In the genomic region with DNA sequence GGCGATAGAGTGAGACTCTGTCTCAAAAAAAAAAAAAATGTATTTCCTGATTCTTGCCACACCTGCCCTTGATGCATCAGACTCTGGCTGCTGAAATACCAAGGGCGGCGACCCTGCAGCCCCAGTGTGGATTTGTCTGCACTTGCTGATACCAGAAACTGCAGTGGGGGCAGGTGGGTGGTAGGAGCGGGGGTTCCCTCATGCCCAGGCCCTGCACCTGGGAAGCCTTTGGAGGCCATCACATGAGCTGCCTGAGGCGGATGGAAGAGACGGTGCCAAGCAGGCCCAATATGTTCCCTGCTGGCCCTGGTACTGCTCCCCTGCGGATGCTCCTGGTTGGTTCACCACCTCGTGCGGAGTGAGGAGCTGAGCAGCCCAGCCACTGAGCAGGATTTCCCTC, we compare ENCODE assay signal across 10 cellular contexts. TPM values are rescaled to one million over a fixed set of nuclear protein-coding genes. Genes with fewer than 3 reads are reported as not detected.
DNase-seq lines count a peak whose midpoint lies in the region; ATAC-seq and TF ChIP-seq lines count a peak whose summit lies in the region.
"Had no signal": no experiment of that assay in that cellular context is flagged by ENCODE, and none has a peak within 500 bp of the region (broad histone marks: within the 10 kb centered on the region; RNA-seq: fewer than 3 reads in every experiment).

No MANE protein-coding gene starts in this region.

- POLR2A ChIA-PET in Panc1 (lab: Charles Lee), result interaction anchor here (0.5 to 0.7 kb wide), 2 partner anchors 158 to 164 kb away, joined by 4 to 9 read pairs; no protein-coding TSS in a partner anchor

- whole genome bisulfite sequencing in spleen, 5 donors, result 55 to 79% (median 69%) methylated on average over 9 of the region's 9 CpGs

- H3K4me3 ChIP-seq in Panc1 (ENCODE audit: low read depth in 2 of 2, low read length in 2 of 2) (no peak overlapping the region), spleen (peak overlapping the region in 1 of 8 donors; percentile 19)
- H3K4me3 ChIP-seq in effector memory CD4-positive, alpha-beta T cell (ENCODE audit: insufficient read depth, low read depth, low read length, poor library complexity, severe bottlenecking), result no peak overlapping the region

- CTCF ChIA-PET in activated CD8-positive, alpha-beta memory T cell treated with anti-CD3 and anti-CD28 coated beads, Interleukin-2, amount 10 ng/mL, durations not matched to agents 7 days and 5 days (lab: Charles Lee), result interaction anchor here (0.7 to 1.5 kb wide), 2 partner anchors 51 to 165 kb away, joined by 3 read pairs; partner anchors contain the start of gene MARF1
- CTCF ChIA-PET in Panc1 (lab: Charles Lee), result no interaction called here

- H3K4me1 Mint-ChIP-seq in activated CD8-positive, alpha-beta memory T cell treated with anti-CD3 and anti-CD28 coated beads, Interleukin-2, amount 10 ng/mL, durations not matched to agents 7 days and 5 days, result peaks cover 25% of the 10 kb centered on the region

- in situ Hi-C loops in Panc1 (cut with HindIII; ENCODE audit: low pct_unique_long_range_greater_than_20kb, low sequenced_read_pairs), result no loop called here

- H3K4me1 ChIP-seq in Panc1 (ENCODE audit: control insufficient read depth, insufficient read depth, low read length) (peaks cover 29% of the 10 kb centered on the region), spleen (peaks cover 12 to 67% (median 51%) of the 10 kb centered on the region in 6 donors)
- peaks cover 10% of the 10 kb centered on the region for H3K4me1 ChIP-seq in effector memory CD4-positive, alpha-beta T cell (ENCODE audit: control insufficient read depth, insufficient read depth, low read length, poor library complexity, severe bottlenecking)

- no peak overlapping the region for H3K4me3 Mint-ChIP-seq in activated CD8-positive, alpha-beta memory T cell treated with anti-CD3 and anti-CD28 coated beads, Interleukin-2, amount 10 ng/mL, durations not matched to agents 7 days and 5 days

- TF ChIP-seq CTCF in Panc1 (IDR thresholded peaks at IDR 0.05) (no peak), spleen (IDR thresholded peaks at IDR 0.05 in 8 of 11, conservative IDR thresholded peaks at IDR 0.05 in 3 of 11) (no peak)

- DNase-seq in activated CD8-positive, alpha-beta memory T cell treated with anti-CD3 and anti-CD28 coated beads, Interleukin-2, amount 10 ng/mL, durations not matched to agents 7 days and 5 days, result no peak
- DNase-seq in activated CD8-positive, alpha-beta memory T cell treated with anti-CD3 and anti-CD28 coated beads for 24 hours, result no peak
- DNase-seq in Panc1 (ENCODE audit: low read depth, low spot score), result no peak
- peak in 1 of 3 donors; percentile 16 for DNase-seq in effector memory CD4-positive, alpha-beta T cell
- peak; percentile 82 for DNase-seq in spleen
- no peak for DNase-seq in HCEC 1CT
- no peak for DNase-seq in SHP77 (lab: John Stamatoyannopoulos, UW)
- DNase-seq: cerebellar nuclear complex, NCI-H1694 treated with DMSO at 0.1 percent for 48 hours had no signal

- H3K36me3 ChIP-seq in Panc1 (ENCODE audit: control insufficient read depth, insufficient read depth, low read length) (peaks cover 3% of the 10 kb centered on the region), spleen (peaks cover 0 to 70% (median 28%) of the 10 kb centered on the region in 6 donors)
- peaks cover 32% of the 10 kb centered on the region for H3K36me3 ChIP-seq in effector memory CD4-positive, alpha-beta T cell (ENCODE audit: control insufficient read depth, insufficient read depth, low read length)

- peak overlapping the region; percentile 48 for H3K27ac Mint-ChIP-seq in activated CD8-positive, alpha-beta memory T cell treated with anti-CD3 and anti-CD28 coated beads, Interleukin-2, amount 10 ng/mL, durations not matched to agents 7 days and 5 days

- ATAC-seq in activated CD8-positive, alpha-beta memory T cell treated with anti-CD3 and anti-CD28 coated beads, Interleukin-2, amount 10 ng/mL, durations not matched to agents 7 days and 5 days, result no peak
- ATAC-seq in Panc1 (no peak), HG03354 (IDR thresholded peaks at IDR 0.05; ENCODE audit: poor library complexity, severe bottlenecking, unreplicated experiment) (no peak)

- intact Hi-C loops in Panc1 (cut with micrococcal nuclease; ENCODE audit: unreplicated experiment) (loop anchor here (5.0 to 10.0 kb wide), 2 partner anchors 50 to 158 kb away; partner anchors contain the start of genes BMERB1 and MARF1), spleen (cut with DNase I; ENCODE audit: low total_unique reads) (no loop called here)

- no TSS peak for BruUV-seq in Panc1 (replicated peaks; lab: Mats Ljungman, UMichigan)

- H3K36me3 Mint-ChIP-seq in activated CD8-positive, alpha-beta memory T cell treated with anti-CD3 and anti-CD28 coated beads, Interleukin-2, amount 10 ng/mL, durations not matched to agents 7 days and 5 days, result peaks cover 44% of the 10 kb centered on the region

- peaks cover 17% of the 10 kb centered on the region; the same call in 1 of the 2 replicates for H3K9me3 ChIP-seq in Panc1 (ENCODE audit: control insufficient read depth, insufficient read depth, low read depth, low read length)
- H3K9me3 ChIP-seq in effector memory CD4-positive, alpha-beta T cell (ENCODE audit: control insufficient read depth, low read length), result no peaks in the 10 kb centered on the region
- H3K9me3 ChIP-seq in spleen, result no peaks in the 10 kb centered on the region

- peak overlapping the region; percentile 81 for H3K27ac ChIP-seq in Panc1 (ENCODE audit: low read length)
- peak overlapping the region; percentile 48 for H3K27ac ChIP-seq in effector memory CD4-positive, alpha-beta T cell (ENCODE audit: insufficient read depth, low read length, poor library complexity, severe bottlenecking)
- peak overlapping the region in 6 of 8 donors; percentile 41 to 97 (median 92) for H3K27ac ChIP-seq in spleen

- no peak for TF ChIP-seq POLR2A in spleen (IDR thresholded peaks at IDR 0.05)

- no peaks in the 10 kb centered on the region for H3K27me3 Mint-ChIP-seq in activated CD8-positive, alpha-beta memory T cell treated with anti-CD3 and anti-CD28 coated beads, Interleukin-2, amount 10 ng/mL, durations not matched to agents 7 days and 5 days

- H3K9me3 Mint-ChIP-seq in activated CD8-positive, alpha-beta memory T cell treated with anti-CD3 and anti-CD28 coated beads, Interleukin-2, amount 10 ng/mL, durations not matched to agents 7 days and 5 days (ENCODE audit: low read depth), result peaks cover 4% of the 10 kb centered on the region

- H3K27me3 ChIP-seq in Panc1 (ENCODE audit: control insufficient read depth, insufficient read depth, low read length) (no peaks in the 10 kb centered on the region), spleen (replicated peaks in 1 of 7) (no peaks in the 10 kb centered on the region)
- H3K27me3 ChIP-seq in effector memory CD4-positive, alpha-beta T cell (replicated peaks; ENCODE audit: control insufficient read depth, insufficient read depth, low read length, poor library complexity, severe bottlenecking), result no peaks in the 10 kb centered on the region

RNA-seq across cellular contexts. Expression of gene MARF1, which starts 50.6 kb away (rescaled TPM):
- total RNA-seq in activated CD8-positive, alpha-beta memory T cell treated with anti-CD3 and anti-CD28 coated beads, Interleukin-2, amount 10 ng/mL, durations not matched to agents 7 days and 5 days, result 10 to 100 TPM; 67.7 to 75.3 TPM
- total RNA-seq in Panc1 (2021; ENCODE audit: unreplicated experiment) (51.5 TPM), spleen (100 to 1,000 TPM in 5 of 7 donors, 10 to 100 TPM in 2; 79.4 to 169 (median 134) TPM)
- polyA plus RNA-seq in Panc1 (2012; ENCODE audit: insufficient read length), result 23.5 TPM
- polyA plus RNA-seq in spleen, result 10 to 100 TPM; 24.0 to 33.9 (median 33.8) TPM

RNA-seq across cellular contexts. Expression of gene NDE1, which starts 57.7 kb away (rescaled TPM):
- 100 to 1,000 TPM; 127 to 138 TPM for total RNA-seq in activated CD8-positive, alpha-beta memory T cell treated with anti-CD3 and anti-CD28 coated beads, Interleukin-2, amount 10 ng/mL, durations not matched to agents 7 days and 5 days
- total RNA-seq in Panc1 (2021; ENCODE audit: unreplicated experiment) (99.1 TPM), spleen (10 to 100 TPM; 52.6 to 69.6 (median 60.6) TPM)
- polyA plus RNA-seq in Panc1 (2012; ENCODE audit: insufficient read length), result 56.6 TPM
- 10 to 100 TPM in 2 of 3 donors, 1 to 10 TPM in 1; 8.7 to 20.0 (median 10.6) TPM for polyA plus RNA-seq in spleen
